18 cellular contexts compared by ENCODE assay signal in genomic region chr1:245056913-245057312, GRCh38.
"Had no signal": no experiment of that assay in that cellular context is flagged by ENCODE, and none has a peak within 500 bp of the region (broad histone marks: within the 10 kb centered on the region; RNA-seq: fewer than 3 reads in every experiment).

No MANE protein-coding gene starts in this region.

- H3K9me3 Mint-ChIP-seq: nephron; stimulated activated naive CD8-positive, alpha-beta T cell treated with anti-CD3 and anti-CD28 coated beads, Interleukin-15, Interleukin-2, amounts not matched to agents 100 ng/mL and 50 ng/mL, for 24 hours had no signal

- H3K36me3 ChIP-seq: adrenal gland, left lung, prostate gland had no signal

- H3K27ac Mint-ChIP-seq: nephron; stimulated activated naive CD8-positive, alpha-beta T cell treated with anti-CD3 and anti-CD28 coated beads, Interleukin-15, Interleukin-2, amounts not matched to agents 100 ng/mL and 50 ng/mL, for 24 hours had no signal

- ATAC-seq: body of pancreas, gastroesophageal sphincter, left lung, sciatic nerve had no signal

- H3K4me3 ChIP-seq: adrenal gland, body of pancreas, coronary artery, gastroesophageal sphincter, left lung, prostate gland had no signal

- H3K4me1 ChIP-seq: adrenal gland, prostate gland had no signal

- DNase-seq: activated CD4-positive, alpha-beta T cell treated with anti-CD3 and anti-CD28 coated beads, Interleukin-2, amount 50 U/mL, for 1 hour; activated CD4-positive, CD25-positive, alpha-beta regulatory T cell; activated naive CD4-positive, alpha-beta T cell treated with anti-CD3 and anti-CD28 coated beads, Interleukin-2, amount 50 U/mL, for 16 hours; activated T-cell treated with anti-CD3 and anti-CD28 coated beads for 4 hours; adrenal gland; central memory CD4-positive, alpha-beta T cell; effector CD4-positive, alpha-beta T cell; islet precursor cell; left lung; stimulated activated CD4-positive, alpha-beta T cell treated with anti-CD3 and anti-CD28 coated beads, Interleukin-2, amount 100 ng/mL, for 24 hours had no signal

- H3K4me3 Mint-ChIP-seq: nephron; stimulated activated naive CD8-positive, alpha-beta T cell treated with anti-CD3 and anti-CD28 coated beads, Interleukin-15, Interleukin-2, amounts not matched to agents 100 ng/mL and 50 ng/mL, for 24 hours had no signal

- H3K9me3 ChIP-seq: adrenal gland, body of pancreas, gastroesophageal sphincter, left lung, prostate gland had no signal

- H3K27me3 ChIP-seq: adrenal gland, body of pancreas, gastroesophageal sphincter, left lung had no signal

- H3K27ac ChIP-seq: adrenal gland, body of pancreas, coronary artery, epithelial cell of prostate, gastroesophageal sphincter, prostate gland had no signal
